2 cellular contexts compared by ENCODE assay signal in genomic region chr19:41339936-41340335, GRCh38.
TF ChIP-seq lines count a peak whose summit lies in the region.

No MANE protein-coding gene starts in this region.

TF ChIP-seq in A549, 52 proteins besides CTCF, POLR2A, EP300 and RAD21:
- peak in 1 of 2 experiments; percentile 69; a peak in 2 of 4 replicates for TF ChIP-seq CEBPB (IDR thresholded peaks at IDR 0.05)
- no peak for TF ChIP-seq MAZ (IDR thresholded peaks at IDR 0.05; ENCODE audit: borderline replicate concordance, low read depth, low read length)
- no peak for TF ChIP-seq HEYL (CRISPR knock-in tag; IDR thresholded peaks at IDR 0.05)
- peak; percentile 31; the same call in 1 of the 2 replicates for TF ChIP-seq GATA3 (IDR thresholded peaks at IDR 0.05; ENCODE audit: borderline replicate concordance)
- TF ChIP-seq FOSL2 (IDR thresholded peaks at IDR 0.05), result 0 out of 2 replicates have a peak, but pooled peaks have one; percentile 20
- peak; percentile 61 for TF ChIP-seq FOSL2 (CRISPR knock-in tag; IDR thresholded peaks at IDR 0.05)

TF ChIP-seq in SK-N-SH, 30 proteins besides CTCF, POLR2A, EP300 and RAD21:
- peak; percentile 29; the same call in 1 of the 2 replicates for TF ChIP-seq FOSL2 (IDR thresholded peaks at IDR 0.05; ENCODE audit: borderline replicate concordance, low read depth)
- TF ChIP-seq RXRA (IDR thresholded peaks at IDR 0.05; ENCODE audit: borderline replicate concordance, low read depth), result peak; percentile 26; the same call in 1 of the 2 replicates
- TF ChIP-seq PBX3 (IDR thresholded peaks at IDR 0.05), result peak; percentile 37; the same call in 1 of the 2 replicates
- TF ChIP-seq RCOR1 (IDR thresholded peaks at IDR 0.05; ENCODE audit: low read length), result no peak
- no peak for TF ChIP-seq CHD2 (IDR thresholded peaks at IDR 0.05; ENCODE audit: low read length, partially characterized antibody)
- peak; percentile 55; the same call in 1 of the 2 replicates for TF ChIP-seq SIN3A (IDR thresholded peaks at IDR 0.05; ENCODE audit: borderline replicate concordance, low read depth, low read length)
- TF ChIP-seq TEAD4 (IDR thresholded peaks at IDR 0.05; ENCODE audit: borderline replicate concordance, insufficient read depth), result 0 out of 2 replicates have a peak, but pooled peaks have one; percentile 39
- TF ChIP-seq JUND (IDR thresholded peaks at IDR 0.05), result 0 out of 2 replicates have a peak, but pooled peaks have one; percentile 34
- no peak for TF ChIP-seq YY1 (IDR thresholded peaks at IDR 0.05; ENCODE audit: low read depth)
- TF ChIP-seq TCF12 (IDR thresholded peaks at IDR 0.05), result 0 out of 2 replicates have a peak, but pooled peaks have one; percentile 12
TF ChIP-seq in SK-N-SH: peak in this region for 7.
